ENCODE assay signal across 8 cellular contexts in the genomic region with DNA sequence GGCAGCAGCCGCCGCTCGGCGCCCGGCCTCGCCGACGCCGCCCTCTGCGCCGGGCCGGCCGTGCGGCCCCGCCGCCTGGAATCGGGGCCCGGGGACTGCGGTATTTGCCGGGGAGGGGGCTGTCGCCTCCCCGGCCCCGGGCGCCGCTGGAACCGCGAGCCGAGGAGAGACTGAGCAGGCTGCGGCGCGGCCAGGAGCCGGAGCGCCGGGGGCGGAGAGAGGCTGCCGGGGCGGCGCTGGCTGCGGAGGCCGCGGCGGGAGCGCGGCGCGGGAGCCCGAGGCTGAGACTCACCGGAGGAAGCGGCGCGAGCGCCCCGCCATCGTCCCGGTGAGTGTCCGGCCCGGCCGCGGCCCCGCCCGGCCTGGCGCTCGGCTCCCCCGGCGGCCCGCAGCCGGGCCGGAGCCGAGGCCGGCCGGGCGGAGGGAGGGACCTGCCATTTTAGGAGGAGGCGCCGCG. TPM values are rescaled to one million over a fixed set of nuclear protein-coding genes. Genes with fewer than 3 reads are reported as not detected.
DNase-seq lines count a peak whose midpoint lies in the region; ATAC-seq and TF ChIP-seq lines count a peak whose summit lies in the region.

No MANE protein-coding gene starts in this region.

- peak overlapping the region; percentile 100 for H3K27ac ChIP-seq in WERI-Rb-1
- H3K27ac ChIP-seq in sigmoid colon: peak overlapping the region; percentile 99 to 100 (median 100)

- no peak for TF ChIP-seq EP300 in sigmoid colon (IDR thresholded peaks at IDR 0.05)

- H3K4me3 ChIP-seq in WERI-Rb-1 (ENCODE audit: low read depth, low read length): peak overlapping the region; percentile 89
- H3K4me3 ChIP-seq in foreskin fibroblast (ENCODE audit: low read depth in 1 of 2, low read length in 2 of 2): peak overlapping the region; percentile 56 to 71
- H3K4me3 ChIP-seq in sigmoid colon: peak overlapping the region; percentile 86 to 98 (median 96)

- no peak for TF ChIP-seq POLR2A in sigmoid colon (IDR thresholded peaks at IDR 0.05)

- H3K9me3 ChIP-seq in WERI-Rb-1 (ENCODE audit: severe bottlenecking): no peaks in the 10 kb centered on the region
- H3K9me3 ChIP-seq in sigmoid colon: no peaks in the 10 kb centered on the region

- DNase-seq in AG08396 (ENCODE audit: low spot score) (peak; percentile 41), WERI-Rb-1 (no peak), foreskin fibroblast (peak in 1 of 2 donors; percentile 18), sigmoid colon (no peak), NCI-H2107 treated with DMSO at 0.1 percent for 48 hours (lab: John Stamatoyannopoulos, UW; ENCODE audit: unreplicated experiment) (no peak)

- H3K4me1 ChIP-seq in sigmoid colon: peaks cover 0 to 49% (median 43%) of the 10 kb centered on the region in 4 donors

- WGBS in sigmoid colon, 2 donors: 0% methylated on average over 75 of the region's 75 CpGs

- intact Hi-C loops in sigmoid colon (cut with DNase I): loop anchor here (5.0 to 10.0 kb wide), 4 partner anchors 95 to 295 kb away; partner anchors contain the start of genes PIGP and TTC3

- no peaks in the 10 kb centered on the region for H3K27me3 ChIP-seq in WERI-Rb-1 (ENCODE audit: insufficient read depth, low read depth, severe bottlenecking)
- no peaks in the 10 kb centered on the region for H3K27me3 ChIP-seq in sigmoid colon

- ATAC-seq in GM21367 (IDR thresholded peaks at IDR 0.05; ENCODE audit: unreplicated experiment): peak; percentile 2
- no peak for ATAC-seq in GM21390 (IDR thresholded peaks at IDR 0.05; ENCODE audit: unreplicated experiment)
- no peak for ATAC-seq in HG03139 (IDR thresholded peaks at IDR 0.05; ENCODE audit: unreplicated experiment)

- TF ChIP-seq CTCF in WERI-Rb-1 (IDR thresholded peaks at IDR 0.05; ENCODE audit: low read depth, low read length): no peak
- TF ChIP-seq CTCF in foreskin fibroblast (IDR thresholded peaks at IDR 0.05; ENCODE audit: low read depth, low read length): no peak
- no peak for TF ChIP-seq CTCF in sigmoid colon (IDR thresholded peaks at IDR 0.05)

- H3K36me3 ChIP-seq in WERI-Rb-1 (peaks cover 4% of the 10 kb centered on the region; the same call in 1 of the 2 replicates), sigmoid colon (no peaks in the 10 kb centered on the region)

RNA-seq across cellular contexts. Expression of gene DYRK1A, which starts 0.8 kb away (rescaled TPM):
- 10 to 100 TPM; 62.9 to 74.1 (median 69.5) TPM for total RNA-seq in sigmoid colon
- polyA plus RNA-seq in sigmoid colon: 10 to 100 TPM; 11.4 to 23.4 (median 12.9) TPM
